In genomic region chr2:23164173-23164572, GRCh38 we compare ENCODE assay signal across 28 cellular contexts.
"Had no signal": no experiment of that assay in that cellular context is flagged by ENCODE, and none has a peak within 500 bp of the region (broad histone marks: within the 10 kb centered on the region; RNA-seq: fewer than 3 reads in every experiment).

No MANE protein-coding gene starts in this region.

- H3K4me1 Mint-ChIP-seq: endodermal cell had no signal

- H3K36me3 ChIP-seq: colonic mucosa, esophagus muscularis mucosa, esophagus squamous epithelium, gastrocnemius medialis, gastroesophageal sphincter, heart left ventricle, heart right ventricle had no signal

- H3K4me3 Mint-ChIP-seq: dendritic cell treated with granulocyte-macrophage colony-stimulating factor and Interleukin-4, amounts not matched to agents 40 ng/mL and 50 ng/mL, for 4 days; effector memory CD8-positive, alpha-beta T cell; endodermal cell had no signal

- H3K9me3 Mint-ChIP-seq: dendritic cell treated with granulocyte-macrophage colony-stimulating factor and Interleukin-4, amounts not matched to agents 40 ng/mL and 50 ng/mL, for 4 days had no signal

- H3K9me3 ChIP-seq: colonic mucosa, esophagus muscularis mucosa, esophagus squamous epithelium, gastrocnemius medialis, gastroesophageal sphincter, heart left ventricle, heart right ventricle had no signal

- FAIRE-seq: colon, endometrium, endothelial cell of umbilical vein, frontal cortex had no signal

- ATAC-seq: effector memory CD8-positive, alpha-beta T cell; esophagus mucosa; foreskin keratinocyte; gastrocnemius medialis; gastroesophageal sphincter; heart left ventricle; heart right ventricle had no signal

- DNase-seq: colonic mucosa; cortex of kidney; dermis blood vessel endothelial cell; dorsolateral prefrontal cortex; effector CD4-positive, alpha-beta T cell; effector CD8-positive, alpha-beta T cell; effector memory CD4-positive, alpha-beta T cell; effector memory CD8-positive, alpha-beta T cell; endodermal cell; erythroblast; esophagus squamous epithelium; foreskin fibroblast; foreskin keratinocyte; foreskin melanocyte; gastrocnemius medialis; glutamatergic neuron; heart left ventricle; heart right ventricle had no signal

- H3K27ac ChIP-seq: colonic mucosa, coronary artery, dorsolateral prefrontal cortex, epithelial cell of prostate, esophagus muscularis mucosa, esophagus squamous epithelium, foreskin keratinocyte, gastrocnemius medialis, gastroesophageal sphincter, heart left ventricle, heart right ventricle had no signal

- H3K27ac Mint-ChIP-seq: dendritic cell treated with granulocyte-macrophage colony-stimulating factor and Interleukin-4, amounts not matched to agents 40 ng/mL and 50 ng/mL, for 4 days; effector memory CD8-positive, alpha-beta T cell; endodermal cell had no signal

- H3K4me1 ChIP-seq: colonic mucosa, esophagus squamous epithelium, foreskin keratinocyte, gastrocnemius medialis, gastroesophageal sphincter, heart left ventricle, heart right ventricle had no signal

- H3K27me3 ChIP-seq: colonic mucosa, esophagus muscularis mucosa, esophagus squamous epithelium, foreskin keratinocyte, gastrocnemius medialis, gastroesophageal sphincter, heart left ventricle had no signal

- H3K4me3 ChIP-seq: colonic mucosa, coronary artery, dorsolateral prefrontal cortex, esophagus muscularis mucosa, esophagus squamous epithelium, gastrocnemius medialis, gastroesophageal sphincter, heart left ventricle, heart right ventricle had no signal

- H3K27me3 Mint-ChIP-seq: dendritic cell treated with granulocyte-macrophage colony-stimulating factor and Interleukin-4, amounts not matched to agents 40 ng/mL and 50 ng/mL, for 4 days; effector memory CD8-positive, alpha-beta T cell had no signal
